24 cellular contexts compared by ENCODE assay signal in the genomic region with DNA sequence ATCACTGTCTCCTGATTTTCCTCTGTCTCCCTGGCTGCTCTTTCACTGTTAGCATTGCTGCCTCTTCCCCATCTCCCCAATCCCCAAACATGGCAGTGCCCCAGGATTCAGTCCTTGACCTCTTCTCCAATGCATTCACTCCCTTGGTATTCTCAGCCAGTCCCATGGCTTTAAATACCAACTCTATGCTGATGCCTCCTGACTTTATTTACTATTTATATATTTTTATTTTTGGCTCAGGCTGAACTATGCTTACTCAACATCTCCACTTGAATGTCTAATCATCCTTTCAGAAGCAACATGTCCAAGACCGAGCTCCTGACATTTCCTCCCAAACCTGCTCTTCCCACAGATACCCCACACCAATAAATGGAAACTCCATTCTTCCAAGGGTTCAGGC. TPM values are rescaled to one million over a fixed set of nuclear protein-coding genes. Genes with fewer than 3 reads are reported as not detected.
"Had no signal": no experiment of that assay in that cellular context is flagged by ENCODE, and none has a peak within 500 bp of the region (broad histone marks: within the 10 kb centered on the region; RNA-seq: fewer than 3 reads in every experiment).

No MANE protein-coding gene starts in this region.

- H3K4me1 ChIP-seq: gastroesophageal sphincter, testis, tibial artery, upper lobe of left lung had no signal

- DNase-seq: caudate nucleus; cerebellar nuclear complex; cortex of kidney; hypothalamus; immature natural killer cell; islet precursor cell; kidney glomerular epithelial cell; left colon; naive thymus-derived CD4-positive, alpha-beta T cell; nucleus accumbens; posterior cingulate gyrus; retina; stimulated activated CD4-positive, alpha-beta T cell treated with anti-CD3 and anti-CD28 coated beads, Interleukin-2, amount 100 ng/mL, for 24 hours; stimulated activated CD4-positive, alpha-beta T cell treated with anti-CD3 and anti-CD28 coated beads, Interleukin-4, amount 100 ng/mL, for 4 hours; stimulated activated naive CD8-positive, alpha-beta T cell treated with anti-CD3 and anti-CD28 coated beads, Interleukin-15, Interleukin-2, amounts not matched to agents 100 U/mL and 50 U/mL, for 24 hours; substantia nigra; testis; tibial artery; upper lobe of left lung had no signal

- H3K4me3 ChIP-seq: gastroesophageal sphincter, lung, testis, tibial artery, upper lobe of left lung had no signal

- ATAC-seq: gastroesophageal sphincter; left colon; naive thymus-derived CD4-positive, alpha-beta T cell; sciatic nerve; stimulated activated memory B cell treated with anti-CD40 and anti-IgM and Interleukin-4, amounts not matched to agents 10 μg/mL and 1 μg/mL and 100 μg/mL, for 72 hours; stimulated activated naive CD8-positive, alpha-beta T cell treated with anti-CD3 and anti-CD28 coated beads, Interleukin-15, Interleukin-2, amounts not matched to agents 100 U/mL and 50 U/mL, for 24 hours had no signal

- H3K36me3 ChIP-seq: gastroesophageal sphincter, tibial artery, upper lobe of left lung had no signal

- H3K27me3 ChIP-seq: gastroesophageal sphincter, testis, upper lobe of left lung had no signal

- H3K27ac ChIP-seq: gastroesophageal sphincter, testis, tibial artery, upper lobe of left lung had no signal

- H3K9me3 ChIP-seq: gastroesophageal sphincter, testis, tibial artery, upper lobe of left lung had no signal

RNA-seq across cellular contexts. Expression of a gene that starts 26.3 kb away (rescaled TPM):
- total RNA-seq: mononuclear cell had no signal
- polyA plus RNA-seq: immature natural killer cell; naive thymus-derived CD4-positive, alpha-beta T cell had no signal
